In the genomic region with DNA sequence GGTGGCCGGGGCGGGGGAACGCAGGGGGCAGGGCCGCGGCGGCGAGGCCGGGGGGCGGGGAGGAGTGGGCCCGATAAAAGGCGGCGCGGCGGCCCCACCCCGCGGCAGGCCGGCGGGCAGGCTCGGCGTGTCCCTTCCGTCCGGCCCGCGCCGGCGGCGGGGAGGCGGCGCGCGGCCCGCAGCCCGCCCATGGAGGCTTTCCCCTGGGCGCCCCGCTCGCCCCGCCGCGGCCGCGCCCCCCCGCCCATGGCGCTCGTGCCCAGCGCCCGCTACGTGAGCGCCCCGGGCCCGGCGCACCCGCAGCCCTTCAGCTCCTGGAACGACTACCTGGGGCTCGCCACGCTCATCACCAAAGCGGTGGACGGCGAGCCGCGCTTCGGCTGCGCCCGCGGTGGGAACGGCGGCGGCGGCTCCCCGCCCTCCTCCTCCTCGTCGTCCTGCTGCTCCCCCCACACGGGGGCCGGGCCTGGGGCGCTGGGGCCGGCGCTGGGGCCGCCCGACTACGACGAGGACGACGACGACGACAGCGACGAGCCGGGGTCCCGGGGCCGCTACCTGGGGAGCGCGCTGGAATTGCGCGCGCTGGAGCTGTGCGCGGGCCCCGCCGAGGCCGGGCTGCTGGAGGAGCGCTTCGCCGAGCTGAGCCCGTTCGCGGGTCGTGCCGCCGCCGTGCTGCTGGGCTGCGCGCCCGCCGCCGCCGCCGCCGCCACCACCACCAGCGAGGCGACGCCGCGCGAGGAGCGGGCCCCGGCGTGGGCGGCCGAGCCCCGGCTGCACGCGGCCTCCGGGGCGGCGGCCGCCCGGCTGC, we compare ENCODE assay signal across 8 cellular contexts. TPM values are rescaled to one million over a fixed set of nuclear protein-coding genes. Genes with fewer than 3 reads are reported as not detected.
DNase-seq lines count a peak whose midpoint lies in the region; ATAC-seq and FAIRE-seq lines count a peak whose summit lies in the region.

A gene with protein sequence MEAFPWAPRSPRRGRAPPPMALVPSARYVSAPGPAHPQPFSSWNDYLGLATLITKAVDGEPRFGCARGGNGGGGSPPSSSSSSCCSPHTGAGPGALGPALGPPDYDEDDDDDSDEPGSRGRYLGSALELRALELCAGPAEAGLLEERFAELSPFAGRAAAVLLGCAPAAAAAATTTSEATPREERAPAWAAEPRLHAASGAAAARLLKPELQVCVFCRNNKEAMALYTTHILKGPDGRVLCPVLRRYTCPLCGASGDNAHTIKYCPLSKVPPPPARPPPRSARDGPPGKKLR (plus strand): TSS at position 102 of the 808 bp plus-strand sequence. CDS start 88 bp downstream, at position 190.

- no peak for FAIRE-seq in RCC 7860 (lab: Jason Lieb, UNC)

- ATAC-seq in HG02970 (IDR thresholded peaks at IDR 0.05; ENCODE audit: low FRiP score, unreplicated experiment) (peak; percentile 25), memory B cell (ENCODE audit: low read depth) (no peak)
- ATAC-seq in central memory CD8-positive, alpha-beta T cell (replicated peaks; ENCODE audit: extremely low read depth, poor library complexity, severe bottlenecking): peak; percentile 26

- peak within 1 kb of the TSS; percentile 90 for H3K4me3 ChIP-seq in SJCRH30

- H3K27me3 Mint-ChIP-seq in central memory CD8-positive, alpha-beta T cell: no peaks in the 10 kb centered on the region
- no peaks in the 10 kb centered on the region for H3K27me3 Mint-ChIP-seq in memory B cell

- peaks cover 19% of the 10 kb centered on the region for H3K36me3 Mint-ChIP-seq in central memory CD8-positive, alpha-beta T cell (ENCODE audit: insufficient read depth)
- peaks cover 15% of the 10 kb centered on the region for H3K36me3 Mint-ChIP-seq in memory B cell

- no peaks in the 10 kb centered on the region for H3K9me3 ChIP-seq in SJCRH30 (replicated peaks)

- H3K27ac ChIP-seq in SJCRH30: peak within 1 kb of the TSS; percentile 47; the same call in 1 of the 2 replicates
- H3K27ac ChIP-seq in substantia nigra (ENCODE audit: low read depth, low read length, poor library complexity, severe bottlenecking): peak within 1 kb of the TSS; percentile 69

- peak within 1 kb of the TSS; percentile 82 for H3K4me3 Mint-ChIP-seq in central memory CD8-positive, alpha-beta T cell
- H3K4me3 Mint-ChIP-seq in memory B cell: peak within 1 kb of the TSS; percentile 89

- H3K4me1 Mint-ChIP-seq in central memory CD8-positive, alpha-beta T cell: peaks cover 7% of the 10 kb centered on the region
- H3K4me1 Mint-ChIP-seq in memory B cell: peaks cover 19% of the 10 kb centered on the region

- no peak within 1 kb of the TSS for H3K27ac Mint-ChIP-seq in central memory CD8-positive, alpha-beta T cell (ENCODE audit: low read depth)
- H3K27ac Mint-ChIP-seq in memory B cell: no peak within 1 kb of the TSS

- peaks cover 30% of the 10 kb centered on the region for H3K4me1 ChIP-seq in SJCRH30

- no peaks in the 10 kb centered on the region for H3K27me3 ChIP-seq in SJCRH30

- H3K36me3 ChIP-seq in SJCRH30: peaks cover 33% of the 10 kb centered on the region

- peak; percentile 78 for DNase-seq in NCI-H82 (lab: John Stamatoyannopoulos, UW)
- DNase-seq in NCI-H82 treated with DMSO at 0.1 percent for 48 hours (lab: John Stamatoyannopoulos, UW; ENCODE audit: unreplicated experiment): no peak
- no peak for DNase-seq in SJCRH30
- no peak for DNase-seq in central memory CD8-positive, alpha-beta T cell (ENCODE audit: low spot score in 2 of 2)
- DNase-seq in memory B cell (ENCODE audit: low spot score in 2 of 2): peak in 1 of 2 donors; percentile 40
- DNase-seq in substantia nigra (lab: John Stamatoyannopoulos, UW): peak in 5 of 49 donors; percentile 14 to 85 (median 32)
- DNase-seq in RCC 7860 (ENCODE audit: low spot score): no peak

- no peaks in the 10 kb centered on the region for H3K9me3 Mint-ChIP-seq in central memory CD8-positive, alpha-beta T cell
- no peaks in the 10 kb centered on the region for H3K9me3 Mint-ChIP-seq in memory B cell

RNA-seq across cellular contexts. Expression of the gene that starts here (rescaled TPM):
- total RNA-seq in SJCRH30 (2014; rRNA removed; shearing (Covaris generic)): 54.2 and 59.4 TPM in 2 replicates
